In the genomic region with DNA sequence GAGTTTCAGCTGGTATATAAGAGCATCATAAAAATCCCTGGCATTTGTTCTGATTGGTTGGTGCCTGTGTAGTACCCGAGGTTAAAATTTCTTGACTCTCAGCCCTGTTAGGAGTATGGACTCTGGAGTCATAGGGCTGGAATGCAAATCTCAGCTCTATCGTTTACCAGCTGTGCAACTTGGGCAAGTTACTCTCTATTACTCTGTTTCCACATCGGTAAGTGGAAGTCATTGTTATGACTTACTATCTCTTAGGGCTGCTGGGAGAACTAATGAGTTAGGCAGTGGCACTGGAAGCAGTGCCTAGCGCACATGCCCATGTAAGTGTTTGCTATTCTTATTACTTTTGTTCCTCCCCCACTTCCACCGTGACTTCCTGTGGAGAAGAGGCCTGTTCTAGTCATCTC, we compare ENCODE assay signal across 16 cellular contexts.
DNase-seq lines count a peak whose midpoint lies in the region; ATAC-seq, FAIRE-seq and TF ChIP-seq lines count a peak whose summit lies in the region.
"Had no signal": no experiment of that assay in that cellular context is flagged by ENCODE, and none has a peak within 500 bp of the region (broad histone marks: within the 10 kb centered on the region; RNA-seq: fewer than 3 reads in every experiment).

No MANE protein-coding gene starts in this region.

- peak overlapping the region; percentile 33 for H3K4me2 ChIP-seq in astrocyte (ENCODE audit: low read length)

- ATAC-seq in foreskin keratinocyte (peak; percentile 5), HG03521 (IDR thresholded peaks at IDR 0.05; ENCODE audit: unreplicated experiment) (no peak), sciatic nerve (no peak), T-helper 17 cell (no peak)
- ATAC-seq: activated naive CD8-positive, alpha-beta T cell treated with anti-CD3 and anti-CD28 coated beads, Interleukin-2, amount 50 U/mL, for 24 hours; pancreas had no signal

- H3K27me3 Mint-ChIP-seq in astrocyte (ENCODE audit: low read depth, unreplicated experiment) (no peaks in the 10 kb centered on the region), T-helper 17 cell (peaks cover 14% of the 10 kb centered on the region)

- peaks cover 59% of the 10 kb centered on the region for H3K4me1 Mint-ChIP-seq in astrocyte (ENCODE audit: low read depth, unreplicated experiment)
- H3K4me1 Mint-ChIP-seq in T-helper 17 cell: peaks cover 2% of the 10 kb centered on the region
- H3K4me1 Mint-ChIP-seq: activated naive CD8-positive, alpha-beta T cell treated with anti-CD3 and anti-CD28 coated beads, Interleukin-2, amount 50 U/mL, for 24 hours had no signal

- FAIRE-seq in astrocyte (lab: Jason Lieb, UNC): peak; percentile 20
- FAIRE-seq: pancreas had no signal

- no peak overlapping the region for H3K4me3 ChIP-seq in astrocyte (ENCODE audit: insufficient read depth, low read depth, low read length)
- H3K4me3 ChIP-seq: pancreas had no signal

- peak overlapping the region; percentile 63 for H3K27ac Mint-ChIP-seq in astrocyte (ENCODE audit: unreplicated experiment)
- H3K27ac Mint-ChIP-seq in T-helper 17 cell: no peak overlapping the region
- H3K27ac Mint-ChIP-seq: activated naive CD8-positive, alpha-beta T cell treated with anti-CD3 and anti-CD28 coated beads, Interleukin-2, amount 50 U/mL, for 24 hours; type B pancreatic cell had no signal

- no peak overlapping the region for H3K4me3 Mint-ChIP-seq in astrocyte (ENCODE audit: unreplicated experiment)
- no peak overlapping the region for H3K4me3 Mint-ChIP-seq in T-helper 17 cell
- H3K4me3 Mint-ChIP-seq: activated naive CD8-positive, alpha-beta T cell treated with anti-CD3 and anti-CD28 coated beads, Interleukin-2, amount 50 U/mL, for 24 hours; type B pancreatic cell had no signal

- H3K9ac ChIP-seq in astrocyte (ENCODE audit: low read length): no peak overlapping the region

- H3K9me3 ChIP-seq in astrocyte (ENCODE audit: insufficient read depth, low read depth, low read length) (no peaks in the 10 kb centered on the region), T-helper 17 cell (ENCODE audit: control insufficient read depth, low read length, poor library complexity, severe bottlenecking) (no peaks in the 10 kb centered on the region)
- H3K9me3 ChIP-seq: pancreas had no signal

- peak; percentile 23 for DNase-seq in A172 (ENCODE audit: low spot score)
- DNase-seq in GM04503 (ENCODE audit: low read depth): peak; percentile 84
- peak; percentile 80 for DNase-seq in astrocyte (ENCODE audit: low read depth)
- peak in 1 of 2 donors; percentile 74 for DNase-seq in foreskin keratinocyte
- no peak for DNase-seq in sciatic nerve (ENCODE audit: low spot score)
- no peak for DNase-seq in T-helper 17 cell
- no peak for DNase-seq in NCI-H446 treated with DMSO at 0.1 percent for 48 hours (lab: John Stamatoyannopoulos, UW)
- DNase-seq: activated naive CD8-positive, alpha-beta T cell treated with anti-CD3 and anti-CD28 coated beads, Interleukin-2, amount 50 U/mL, for 24 hours; cortex of kidney; H7; NCI-H2107; pancreas; SW 1271 had no signal

- no peaks in the 10 kb centered on the region for H3K36me3 ChIP-seq in astrocyte (ENCODE audit: insufficient read depth, low read length)
- H3K36me3 ChIP-seq: pancreas had no signal

- H3K4me1 ChIP-seq in astrocyte (ENCODE audit: insufficient read depth, low read length) (peaks cover 52% of the 10 kb centered on the region), foreskin keratinocyte (peaks cover 11% of the 10 kb centered on the region)

- H3K79me2 ChIP-seq in astrocyte (ENCODE audit: insufficient read depth, low read length): no peaks in the 10 kb centered on the region

- H4K20me1 ChIP-seq in astrocyte (ENCODE audit: insufficient read depth, low read length): no peaks in the 10 kb centered on the region

- TF ChIP-seq CTCF in astrocyte (IDR thresholded peaks at IDR 0.05; ENCODE audit: insufficient read depth, low read depth, low read length): no peak
- TF ChIP-seq CTCF in foreskin keratinocyte (conservative IDR thresholded peaks at IDR 0.05): no peak

- H3K27ac ChIP-seq in astrocyte (ENCODE audit: low read depth, low read length) (peak overlapping the region; percentile 15), foreskin keratinocyte (no peak overlapping the region)
- H3K27ac ChIP-seq: HL-60, pancreas had no signal

- peaks cover 1% of the 10 kb centered on the region for H3K9me3 Mint-ChIP-seq in astrocyte (ENCODE audit: unreplicated experiment)
- H3K9me3 Mint-ChIP-seq: activated naive CD8-positive, alpha-beta T cell treated with anti-CD3 and anti-CD28 coated beads, Interleukin-2, amount 50 U/mL, for 24 hours; type B pancreatic cell had no signal

- H3K27me3 ChIP-seq in astrocyte (ENCODE audit: insufficient read depth, low read length) (no peaks in the 10 kb centered on the region), foreskin keratinocyte (no peaks in the 10 kb centered on the region)
- H3K27me3 ChIP-seq: pancreas had no signal

- H3K36me3 Mint-ChIP-seq in astrocyte (ENCODE audit: low read depth, unreplicated experiment): no peaks in the 10 kb centered on the region
- no peaks in the 10 kb centered on the region for H3K36me3 Mint-ChIP-seq in T-helper 17 cell (ENCODE audit: low read depth)
- H3K36me3 Mint-ChIP-seq: type B pancreatic cell had no signal

- intact Hi-C loops in sciatic nerve (cut with DNase I): no loop called here

- H2AFZ ChIP-seq in astrocyte (ENCODE audit: low read depth, low read length): peak overlapping the region; percentile 42

Comparison
In these comparisons a context has a peak if more than half of its experiments do, and no peak if none do; other contexts are left out.
1. DNase-seq: peak in A172 (single experiment), GM04503 (single experiment) and astrocyte (single experiment); none in sciatic nerve (single experiment), T-helper 17 cell (0 of 3) and NCI-H446 treated with DMSO at 0.1 percent for 48 hours (single experiment).